18 cellular contexts compared by ENCODE assay signal in the genomic region with DNA sequence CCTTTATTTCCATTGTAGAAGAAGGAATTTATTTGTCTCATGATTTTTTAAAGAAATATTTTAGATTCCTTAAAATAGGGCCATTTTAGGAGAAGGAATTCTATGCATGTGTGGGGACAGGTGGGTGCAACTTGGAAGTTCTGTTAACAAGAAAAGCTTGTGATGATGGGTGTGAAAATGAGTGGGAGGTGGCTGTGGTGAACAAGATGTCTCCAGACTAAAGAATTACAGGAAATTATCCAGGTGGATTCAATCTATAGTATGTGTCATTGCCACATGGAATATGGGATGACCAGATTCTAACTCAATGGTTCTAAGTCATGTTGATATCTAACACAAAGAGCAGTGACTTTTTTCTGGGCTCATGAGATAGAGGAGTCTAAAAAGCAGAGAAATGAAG.
DNase-seq lines count a peak whose midpoint lies in the region; ATAC-seq and TF ChIP-seq lines count a peak whose summit lies in the region.
"Had no signal": no experiment of that assay in that cellular context is flagged by ENCODE, and none has a peak within 500 bp of the region (broad histone marks: within the 10 kb centered on the region; RNA-seq: fewer than 3 reads in every experiment).

No MANE protein-coding gene starts in this region.

- H3K79me1 ChIP-seq in IMR-90 (ENCODE audit: low read depth in 1 of 2, low read length in 2 of 2), result no peaks in the 10 kb centered on the region

- H3K27me3 ChIP-seq in IMR-90 (ENCODE audit: control insufficient read depth, insufficient read depth, low read length), result no peaks in the 10 kb centered on the region

- H3K4me1 ChIP-seq in IMR-90 (ENCODE audit: control insufficient read depth, insufficient read depth, low read length), result peaks cover 17% of the 10 kb centered on the region

- H3K27me3 Mint-ChIP-seq in chondrocyte (ENCODE audit: low read depth), result no peaks in the 10 kb centered on the region

- H3K4me2 ChIP-seq in IMR-90 (ENCODE audit: low read depth, low read length), result no peak overlapping the region

- no peak overlapping the region for H2AK9ac ChIP-seq in IMR-90 (replicated peaks; ENCODE audit: low read depth, low read length, poor library complexity)

- H3K9me3 ChIP-seq in IMR-90 (ENCODE audit: control insufficient read depth, insufficient read depth, low read length), result no peaks in the 10 kb centered on the region
- H3K9me3 ChIP-seq: Caco-2 had no signal

- no peak overlapping the region for H2AFZ ChIP-seq in IMR-90 (replicated peaks; ENCODE audit: low read length, poor library complexity)

- H3K27ac ChIP-seq in IMR-90 (ENCODE audit: insufficient read depth, low read length), result no peak overlapping the region

- in situ Hi-C loops in IMR-90 (cut with MboI; ENCODE audit: low sequenced_read_pairs), result no loop called here

- dilution Hi-C loops in IMR-90 (cut with HindIII; ENCODE audit: low sequenced_read_pairs, unreplicated experiment), result no loop called here

- DNase-seq in IMR-90 (no peak), chondrocyte (ENCODE audit: low spot score) (no peak), middle frontal gyrus (ENCODE audit: extremely low spot score, low spot score) (peak; percentile 14), superior temporal gyrus (ENCODE audit: extremely low spot score) (peak; percentile 55), amniotic stem cell (lab: John Stamatoyannopoulos, UW) (no peak), HCEC 1CT (no peak)
- no peak for DNase-seq in stimulated activated CD4-positive, alpha-beta T cell treated with anti-CD3 and anti-CD28 coated beads, Interleukin-15, amount 100 ng/mL, for 24 hours
- DNase-seq: AML-193; C1 segment of cervical spinal cord; CD4-positive, alpha-beta memory T cell; H7; NCI-H2029; NCI-H2227 treated with DMSO at 0.1 percent for 48 hours; RPMI8226; SHP77 had no signal

- TF ChIP-seq CTCF in IMR-90 (conservative IDR thresholded peaks at IDR 0.05; ENCODE audit: low read depth, low read length) (no peak), chondrocyte (IDR thresholded peaks at IDR 0.05) (no peak)

- no peaks in the 10 kb centered on the region for H3K36me3 ChIP-seq in IMR-90 (ENCODE audit: control insufficient read depth, insufficient read depth, low read length)

- H2BK15ac ChIP-seq in IMR-90 (ENCODE audit: low read depth, low read length), result peak overlapping the region; percentile 45; the same call in 2 of the 3 replicates

- no TSS peak for BruUV-seq in IMR-90 (replicated peaks; lab: Mats Ljungman, UMichigan)

- no peak overlapping the region for H3K4ac ChIP-seq in IMR-90 (ENCODE audit: low read depth, low read length)

- H3K36me3 Mint-ChIP-seq in chondrocyte (ENCODE audit: low read depth), result peaks cover 4% of the 10 kb centered on the region
- H3K36me3 Mint-ChIP-seq: CD4-positive, alpha-beta memory T cell had no signal

- peak overlapping the region; percentile 46; the same call in 1 of the 2 replicates for H4K5ac ChIP-seq in IMR-90 (ENCODE audit: low read depth, low read length)

- TF ChIP-seq RAD21 in IMR-90 (IDR thresholded peaks at IDR 0.05; ENCODE audit: low read length), result no peak

- H2AK5ac ChIP-seq in IMR-90 (ENCODE audit: low read depth, low read length), result no peak overlapping the region

- POLR2A ChIA-PET in IMR-90 (lab: Charles Lee; ENCODE audit: unreplicated experiment), result no interaction called here

- H3K9ac ChIP-seq in IMR-90 (ENCODE audit: low read depth, low read length), result no peak overlapping the region

- H3K23ac ChIP-seq in IMR-90 (ENCODE audit: low read depth, low read length), result no peak overlapping the region

- CTCF ChIA-PET in IMR-90 (lab: Yijun Ruan, JAX), result no interaction called here

- H3K27ac Mint-ChIP-seq in chondrocyte (ENCODE audit: unreplicated experiment), result peak overlapping the region; percentile 25

- peak overlapping the region; percentile 36 for H2BK5ac ChIP-seq in IMR-90 (ENCODE audit: low read depth, low read length, poor library complexity, severe bottlenecking)

- peak overlapping the region; percentile 46; the same call in 1 of the 2 replicates for H3K18ac ChIP-seq in IMR-90 (ENCODE audit: low read depth, low read length)

- H4K8ac ChIP-seq in IMR-90 (ENCODE audit: low read depth in 2 of 2, low read length in 2 of 2), result peak overlapping the region in 1 of 2 experiments; percentile 25; a peak in 1 of 4 replicates

- no peak for ATAC-seq in IMR-90 (ENCODE audit: low read depth)
- ATAC-seq: HepG2, K562 had no signal

- TF ChIP-seq POLR2A in IMR-90 (IDR thresholded peaks at IDR 0.05; ENCODE audit: low read depth, low read length), result no peak

- H3K4me3 ChIP-seq in IMR-90 (ENCODE audit: insufficient read depth, low read depth, low read length), result no peak overlapping the region
- H3K4me3 ChIP-seq: K562 had no signal

- 0 out of 2 replicates have a peak overlapping the region, but pooled peaks have one; percentile 46 for H2BK20ac ChIP-seq in IMR-90 (ENCODE audit: low read depth, low read length)

- peaks cover 63% of the 10 kb centered on the region for H3K4me1 Mint-ChIP-seq in chondrocyte (ENCODE audit: low read depth)
- H3K4me1 Mint-ChIP-seq: CD4-positive, alpha-beta memory T cell had no signal

- no peak overlapping the region for H4K91ac ChIP-seq in IMR-90 (ENCODE audit: insufficient read depth, low read depth, low read length)

- intact Hi-C loops in IMR-90 (cut with micrococcal nuclease), result no loop called here

- H2BK120ac ChIP-seq in IMR-90 (ENCODE audit: low read depth, low read length), result no peak overlapping the region

- peaks cover 16% of the 10 kb centered on the region for H3K9me3 Mint-ChIP-seq in chondrocyte (ENCODE audit: low read depth)

- no peak overlapping the region for H3K4me3 Mint-ChIP-seq in chondrocyte (ENCODE audit: unreplicated experiment)
- H3K4me3 Mint-ChIP-seq: CD4-positive, alpha-beta memory T cell had no signal

- H3K9me1 ChIP-seq in IMR-90 (ENCODE audit: insufficient read depth, low read length), result peaks cover 4% of the 10 kb centered on the region; the same call in 1 of the 2 replicates

- no peak overlapping the region for H3K56ac ChIP-seq in IMR-90 (ENCODE audit: extremely low read depth, insufficient read depth, low read length)

- H3K14ac ChIP-seq in IMR-90 (replicated peaks; ENCODE audit: low read depth, low read length), result no peak overlapping the region

- H4K20me1 ChIP-seq in IMR-90 (ENCODE audit: insufficient read depth, low read length), result no peaks in the 10 kb centered on the region

TF ChIP-seq in IMR-90, 13 proteins besides CTCF, POLR2A, EP300 and RAD21:
- TF ChIP-seq RFX5 (IDR thresholded peaks at IDR 0.05; ENCODE audit: low read depth, low read length) (no peak), RCOR1 (IDR thresholded peaks at IDR 0.05; ENCODE audit: insufficient replicate concordance, low read length) (no peak), MAZ (IDR thresholded peaks at IDR 0.05; ENCODE audit: borderline replicate concordance, low read depth, low read length) (no peak), MAFK (IDR thresholded peaks at IDR 0.05; ENCODE audit: low read depth, low read length) (no peak), CEBPB (IDR thresholded peaks at IDR 0.05; ENCODE audit: low read depth, low read length) (no peak), FOS (IDR thresholded peaks at IDR 0.05; ENCODE audit: low read depth, low read length) (no peak), BHLHE40 (IDR thresholded peaks at IDR 0.05; ENCODE audit: low read depth, low read length) (no peak), MXI1 (IDR thresholded peaks at IDR 0.05; ENCODE audit: borderline replicate concordance, low read depth, low read length) (no peak)
- TF ChIP-seq, protein P1, sequence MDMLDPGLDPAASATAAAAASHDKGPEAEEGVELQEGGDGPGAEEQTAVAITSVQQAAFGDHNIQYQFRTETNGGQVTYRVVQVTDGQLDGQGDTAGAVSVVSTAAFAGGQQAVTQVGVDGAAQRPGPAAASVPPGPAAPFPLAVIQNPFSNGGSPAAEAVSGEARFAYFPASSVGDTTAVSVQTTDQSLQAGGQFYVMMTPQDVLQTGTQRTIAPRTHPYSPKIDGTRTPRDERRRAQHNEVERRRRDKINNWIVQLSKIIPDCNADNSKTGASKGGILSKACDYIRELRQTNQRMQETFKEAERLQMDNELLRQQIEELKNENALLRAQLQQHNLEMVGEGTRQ (IDR thresholded peaks at IDR 0.05; ENCODE audit: low read depth, low read length), result no peak
- TF ChIP-seq, protein P2, sequence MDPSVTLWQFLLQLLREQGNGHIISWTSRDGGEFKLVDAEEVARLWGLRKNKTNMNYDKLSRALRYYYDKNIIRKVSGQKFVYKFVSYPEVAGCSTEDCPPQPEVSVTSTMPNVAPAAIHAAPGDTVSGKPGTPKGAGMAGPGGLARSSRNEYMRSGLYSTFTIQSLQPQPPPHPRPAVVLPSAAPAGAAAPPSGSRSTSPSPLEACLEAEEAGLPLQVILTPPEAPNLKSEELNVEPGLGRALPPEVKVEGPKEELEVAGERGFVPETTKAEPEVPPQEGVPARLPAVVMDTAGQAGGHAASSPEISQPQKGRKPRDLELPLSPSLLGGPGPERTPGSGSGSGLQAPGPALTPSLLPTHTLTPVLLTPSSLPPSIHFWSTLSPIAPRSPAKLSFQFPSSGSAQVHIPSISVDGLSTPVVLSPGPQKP (IDR thresholded peaks at IDR 0.05; ENCODE audit: borderline replicate concordance, low read depth, low read length), result no peak

Comparison
In these comparisons a context has a peak if more than half of its experiments do, and no peak if none do; other contexts are left out.
1. DNase-seq: peak in middle frontal gyrus (single experiment) and superior temporal gyrus (single experiment); none in IMR-90 (single experiment), chondrocyte (single experiment), amniotic stem cell (single experiment), stimulated activated CD4-positive, alpha-beta T cell treated with anti-CD3 and anti-CD28 coated beads, Interleukin-15, amount 100 ng/mL, for 24 hours (single experiment) and HCEC 1CT (single experiment).